8 cellular contexts compared by ENCODE assay signal in genomic region chr17:4939554-4939803, GRCh38. TPM values are rescaled to one million over a fixed set of nuclear protein-coding genes. Genes with fewer than 3 reads are reported as not detected.
DNase-seq lines count a peak whose midpoint lies in the region; ATAC-seq and TF ChIP-seq lines count a peak whose summit lies in the region.

No MANE protein-coding gene starts in this region.

- H3K36me3 ChIP-seq in MM.1S (replicated peaks; ENCODE audit: insufficient read depth, low read length) (no peaks in the 10 kb centered on the region), ectodermal cell (ENCODE audit: control insufficient read depth, insufficient read depth, low read length) (peaks cover 26% of the 10 kb centered on the region)

- H2AFZ ChIP-seq in MM.1S (ENCODE audit: low read length): peak overlapping the region; percentile 77

- H3K27ac Mint-ChIP-seq in stimulated activated naive CD8-positive, alpha-beta T cell treated with anti-CD3 and anti-CD28 coated beads, Interleukin-15, Interleukin-2, amounts not matched to agents 100 ng/mL and 50 ng/mL, for 24 hours: peak overlapping the region; percentile 92
- peak overlapping the region; percentile 97 to 100 (median 99) for H3K27ac Mint-ChIP-seq in nephron

- no peak for DNase-seq in stimulated activated naive CD8-positive, alpha-beta T cell treated with anti-CD3 and anti-CD28 coated beads, Interleukin-15, Interleukin-2, amounts not matched to agents 100 U/mL and 50 U/mL, for 24 hours
- DNase-seq in MM.1S (no peak), C1 segment of cervical spinal cord (lab: John Stamatoyannopoulos, UW) (no peak), NCI-H128 (lab: John Stamatoyannopoulos, UW; ENCODE audit: unreplicated experiment) (no peak)

- H3K79me2 ChIP-seq in MM.1S (ENCODE audit: low read length): peaks cover 67% of the 10 kb centered on the region

- H3K27ac ChIP-seq in MM.1S (ENCODE audit: low read length) (peak overlapping the region; percentile 91), ectodermal cell (ENCODE audit: insufficient read depth, low read depth, low read length, poor library complexity, severe bottlenecking) (peak overlapping the region; percentile 89)

- no peaks in the 10 kb centered on the region for H3K27me3 Mint-ChIP-seq in stimulated activated naive CD8-positive, alpha-beta T cell treated with anti-CD3 and anti-CD28 coated beads, Interleukin-15, Interleukin-2, amounts not matched to agents 100 ng/mL and 50 ng/mL, for 24 hours
- H3K27me3 Mint-ChIP-seq in nephron (ENCODE audit: low read depth): no peaks in the 10 kb centered on the region

- peaks cover 3% of the 10 kb centered on the region for H4K20me1 ChIP-seq in MM.1S (ENCODE audit: insufficient read depth, low read length)

- ATAC-seq in stimulated activated naive CD8-positive, alpha-beta T cell treated with anti-CD3 and anti-CD28 coated beads, Interleukin-15, Interleukin-2, amounts not matched to agents 100 U/mL and 50 U/mL, for 24 hours: no peak
- no peak for ATAC-seq in GM21367 (IDR thresholded peaks at IDR 0.05; ENCODE audit: unreplicated experiment)

- H3K4me1 Mint-ChIP-seq in stimulated activated naive CD8-positive, alpha-beta T cell treated with anti-CD3 and anti-CD28 coated beads, Interleukin-15, Interleukin-2, amounts not matched to agents 100 ng/mL and 50 ng/mL, for 24 hours (ENCODE audit: low read depth): peaks cover 45% of the 10 kb centered on the region
- H3K4me1 Mint-ChIP-seq in nephron: peaks cover 47% of the 10 kb centered on the region

- H3K4me1 ChIP-seq in MM.1S (ENCODE audit: low read length) (peaks cover 27% of the 10 kb centered on the region), ectodermal cell (ENCODE audit: control insufficient read depth, insufficient read depth, low read length) (peaks cover 15% of the 10 kb centered on the region)

- H3K4me3 ChIP-seq in MM.1S (ENCODE audit: low read length) (peak overlapping the region; percentile 78), ectodermal cell (ENCODE audit: insufficient read depth, low read depth, low read length) (peak overlapping the region; percentile 92)

- peak overlapping the region; percentile 95 for H3K9ac ChIP-seq in MM.1S (ENCODE audit: low read length)

- TF ChIP-seq CTCF in MM.1S (IDR thresholded peaks at IDR 0.05; ENCODE audit: low read length): no peak
- no peak for TF ChIP-seq CTCF in nephron (IDR thresholded peaks at IDR 0.05; ENCODE audit: unreplicated experiment in 3 of 3)

- peak overlapping the region; percentile 88 for H3K4me3 Mint-ChIP-seq in stimulated activated naive CD8-positive, alpha-beta T cell treated with anti-CD3 and anti-CD28 coated beads, Interleukin-15, Interleukin-2, amounts not matched to agents 100 ng/mL and 50 ng/mL, for 24 hours
- peak overlapping the region; percentile 91 to 98 (median 93) for H3K4me3 Mint-ChIP-seq in nephron

- H3K4me2 ChIP-seq in MM.1S (ENCODE audit: low read depth, low read length): peak overlapping the region; percentile 96

- H3K9me2 ChIP-seq in MM.1S (replicated peaks; ENCODE audit: insufficient read depth, low read length): no peaks in the 10 kb centered on the region

- H3K9me3 Mint-ChIP-seq in stimulated activated naive CD8-positive, alpha-beta T cell treated with anti-CD3 and anti-CD28 coated beads, Interleukin-15, Interleukin-2, amounts not matched to agents 100 ng/mL and 50 ng/mL, for 24 hours: no peaks in the 10 kb centered on the region
- no peaks in the 10 kb centered on the region for H3K9me3 Mint-ChIP-seq in nephron

- H3K36me3 Mint-ChIP-seq in stimulated activated naive CD8-positive, alpha-beta T cell treated with anti-CD3 and anti-CD28 coated beads, Interleukin-15, Interleukin-2, amounts not matched to agents 100 ng/mL and 50 ng/mL, for 24 hours (ENCODE audit: low read depth): peaks cover 52% of the 10 kb centered on the region
- H3K36me3 Mint-ChIP-seq in nephron (ENCODE audit: low read depth): peaks cover 38% of the 10 kb centered on the region

- peaks cover 42% of the 10 kb centered on the region for H3F3A ChIP-seq in MM.1S (ENCODE audit: insufficient read depth, low read length)

- 0 to 1% methylated on average over 16 of the region's 16 CpGs for WGBS in ectodermal cell, 2 experiments

- H3K9me3 ChIP-seq in MM.1S (replicated peaks; ENCODE audit: insufficient read depth, low read length) (no peaks in the 10 kb centered on the region), ectodermal cell (ENCODE audit: control insufficient read depth, low read length) (no peaks in the 10 kb centered on the region)

- H3K27me3 ChIP-seq in MM.1S (replicated peaks; ENCODE audit: insufficient read depth, low read length) (no peaks in the 10 kb centered on the region), ectodermal cell (ENCODE audit: control insufficient read depth, insufficient read depth, low read length, poor library complexity, severe bottlenecking) (no peaks in the 10 kb centered on the region)

RNA-seq across cellular contexts. Expression of gene SLC25A11, which starts 0.4 kb away (rescaled TPM):
- polyA plus RNA-seq in ectodermal cell (2013, experiment 1 of 4): 59.7 TPM
- polyA plus RNA-seq in ectodermal cell (2013, experiment 2 of 4): 60.3 TPM
- 47.6 TPM for polyA plus RNA-seq in ectodermal cell (2013, experiment 3 of 4)
- 59.3 TPM for polyA plus RNA-seq in ectodermal cell (2013, experiment 4 of 4)

RNA-seq across cellular contexts. Expression of gene RNF167, which starts 0.6 kb away (rescaled TPM):
- 106 TPM for polyA plus RNA-seq in ectodermal cell (2013, experiment 1 of 4)
- 104 TPM for polyA plus RNA-seq in ectodermal cell (2013, experiment 2 of 4)
- polyA plus RNA-seq in ectodermal cell (2013, experiment 3 of 4): 108 TPM
- 115 TPM for polyA plus RNA-seq in ectodermal cell (2013, experiment 4 of 4)

RNA-seq across cellular contexts. Expression of gene GP1BA, which starts 7.4 kb away (rescaled TPM):
- polyA plus RNA-seq in ectodermal cell (2013, experiment 1 of 4): not detected
- not detected for polyA plus RNA-seq in ectodermal cell (2013, experiment 2 of 4)
- polyA plus RNA-seq in ectodermal cell (2013, experiment 3 of 4): not detected
- not detected for polyA plus RNA-seq in ectodermal cell (2013, experiment 4 of 4)

RNA-seq across cellular contexts. Expression of gene PFN1, which starts 8.9 kb away (rescaled TPM):
- polyA plus RNA-seq in ectodermal cell (2013, experiment 1 of 4): 623 TPM
- 574 TPM for polyA plus RNA-seq in ectodermal cell (2013, experiment 2 of 4)
- polyA plus RNA-seq in ectodermal cell (2013, experiment 3 of 4): 704 TPM
- 677 TPM for polyA plus RNA-seq in ectodermal cell (2013, experiment 4 of 4)

RNA-seq across cellular contexts. Expression of gene ENO3, which starts 11.4 kb away (rescaled TPM):
- 87.1 TPM for polyA plus RNA-seq in ectodermal cell (2013, experiment 1 of 4)
- polyA plus RNA-seq in ectodermal cell (2013, experiment 2 of 4): 101 TPM
- polyA plus RNA-seq in ectodermal cell (2013, experiment 3 of 4): 70.5 TPM
- 78.5 TPM for polyA plus RNA-seq in ectodermal cell (2013, experiment 4 of 4)
